Comparison of ENCODE assay signal across 21 cellular contexts in the genomic region with DNA sequence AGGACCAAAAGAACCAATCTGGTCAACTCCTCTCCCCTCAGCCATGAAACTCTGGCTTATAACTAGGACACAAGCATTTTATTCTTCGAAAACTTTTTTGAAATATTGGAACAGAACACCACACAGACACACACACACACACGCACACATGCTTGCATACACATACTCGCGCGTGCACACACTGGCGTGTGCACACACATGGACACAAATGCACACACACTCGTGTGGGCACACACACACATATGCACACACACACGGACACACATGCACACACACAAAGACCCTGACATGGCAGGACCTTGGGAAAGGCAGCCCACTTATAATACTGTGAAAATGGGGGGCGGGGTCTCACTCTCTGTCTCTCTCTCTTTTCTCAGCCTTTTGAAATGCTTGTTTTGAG.
DNase-seq lines count a peak whose midpoint lies in the region; FAIRE-seq and TF ChIP-seq lines count a peak whose summit lies in the region.
"Had no signal": no experiment of that assay in that cellular context is flagged by ENCODE, and none has a peak within 500 bp of the region (broad histone marks: within the 10 kb centered on the region; RNA-seq: fewer than 3 reads in every experiment).

No MANE protein-coding gene starts in this region.

- H2BK12ac ChIP-seq in neuronal stem cell (ENCODE audit: low read length), result peak overlapping the region; percentile 35

- H3K4me3 Mint-ChIP-seq in activated CD4-positive, alpha-beta memory T cell treated with anti-CD3 and anti-CD28 coated beads, Interleukin-2, amount 10 ng/mL, durations not matched to agents 7 days and 5 days, result no peak overlapping the region
- no peak overlapping the region for H3K4me3 Mint-ChIP-seq in activated CD4-positive, alpha-beta memory T cell treated with anti-CD3 and anti-CD28 coated beads for 36 hours
- H3K4me3 Mint-ChIP-seq in CD8-positive, alpha-beta memory T cell, result peak overlapping the region in 4 of 7 donors; percentile 1 to 38 (median 22)
- H3K4me3 Mint-ChIP-seq in astrocyte (ENCODE audit: unreplicated experiment), result no peak overlapping the region
- H3K4me3 Mint-ChIP-seq: GM23338 had no signal

- H3K9me3 Mint-ChIP-seq in activated CD4-positive, alpha-beta memory T cell treated with anti-CD3 and anti-CD28 coated beads, Interleukin-2, amount 10 ng/mL, durations not matched to agents 7 days and 5 days, result no peaks in the 10 kb centered on the region
- H3K9me3 Mint-ChIP-seq in activated CD4-positive, alpha-beta memory T cell treated with anti-CD3 and anti-CD28 coated beads for 36 hours, result no peaks in the 10 kb centered on the region
- no peaks in the 10 kb centered on the region for H3K9me3 Mint-ChIP-seq in CD8-positive, alpha-beta memory T cell
- H3K9me3 Mint-ChIP-seq in astrocyte (ENCODE audit: unreplicated experiment), result peaks cover 4% of the 10 kb centered on the region
- H3K9me3 Mint-ChIP-seq: GM23338 had no signal

- intact Hi-C loops in activated CD4-positive, alpha-beta memory T cell treated with anti-CD3 and anti-CD28 coated beads for 36 hours (cut with micrococcal nuclease), result no loop called here
- intact Hi-C loops in ascending aorta (cut with DNase I), result no loop called here

- no peaks in the 10 kb centered on the region for H3K36me3 ChIP-seq in CD8-positive, alpha-beta memory T cell (ENCODE audit: insufficient read depth, low read length)
- H3K36me3 ChIP-seq in astrocyte (ENCODE audit: insufficient read depth, low read length) (no peaks in the 10 kb centered on the region), neuronal stem cell (replicated peaks in 1 of 2; ENCODE audit: control insufficient read depth in 2 of 2, insufficient read depth in 2 of 2, low read length in 2 of 2) (no peaks in the 10 kb centered on the region), ascending aorta (no peaks in the 10 kb centered on the region)
- H3K36me3 ChIP-seq: BLaER1 treated with 17β-estradiol and CSF1 and Interleukin-3, amounts not matched to agents 10 nM and 100 nM had no signal

- no peak overlapping the region for H4K8ac ChIP-seq in neuronal stem cell (ENCODE audit: low read depth, low read length)

- no peaks in the 10 kb centered on the region for H3K27me3 ChIP-seq in CD8-positive, alpha-beta memory T cell (ENCODE audit: insufficient read depth, low read length, poor library complexity, severe bottlenecking)
- H3K27me3 ChIP-seq in astrocyte (ENCODE audit: insufficient read depth, low read length) (peaks cover 12% of the 10 kb centered on the region), neuronal stem cell (ENCODE audit: control insufficient read depth in 3 of 3, insufficient read depth in 3 of 3, low read depth in 1 of 3, low read length in 3 of 3) (peaks cover 0 to 6% (median 0%) of the 10 kb centered on the region in 3 experiments), ascending aorta (no peaks in the 10 kb centered on the region)
- H3K27me3 ChIP-seq: BLaER1 treated with 17β-estradiol and CSF1 and Interleukin-3, amounts not matched to agents 10 nM and 100 nM had no signal

- CTCF ChIA-PET in activated CD4-positive, alpha-beta memory T cell treated with anti-CD3 and anti-CD28 coated beads, Interleukin-2, amount 10 ng/mL, durations not matched to agents 7 days and 5 days (lab: Charles Lee), result no interaction called here
- CTCF ChIA-PET in activated CD4-positive, alpha-beta memory T cell treated with anti-CD3 and anti-CD28 coated beads for 36 hours (lab: Charles Lee), result no interaction called here
- CTCF ChIA-PET in CD8-positive, alpha-beta memory T cell (lab: Charles Lee), result interaction anchor here (1.4 kb wide), 1 partner anchor 14 kb away, joined by 6 read pairs; no protein-coding TSS in a partner anchor

- H3K4ac ChIP-seq in neuronal stem cell (ENCODE audit: low read length), result no peak overlapping the region

- peaks cover 16% of the 10 kb centered on the region for H3K27me3 Mint-ChIP-seq in activated CD4-positive, alpha-beta memory T cell treated with anti-CD3 and anti-CD28 coated beads, Interleukin-2, amount 10 ng/mL, durations not matched to agents 7 days and 5 days
- H3K27me3 Mint-ChIP-seq in activated CD4-positive, alpha-beta memory T cell treated with anti-CD3 and anti-CD28 coated beads for 36 hours, result no peaks in the 10 kb centered on the region
- H3K27me3 Mint-ChIP-seq in CD8-positive, alpha-beta memory T cell, result peaks cover 6 to 15% of the 10 kb centered on the region in 2 donors
- peaks cover 40% of the 10 kb centered on the region for H3K27me3 Mint-ChIP-seq in astrocyte (ENCODE audit: low read depth, unreplicated experiment)

- no peak overlapping the region for H2AK5ac ChIP-seq in neuronal stem cell (ENCODE audit: low read depth, low read length)

- no peak overlapping the region for H2BK5ac ChIP-seq in neuronal stem cell (ENCODE audit: low read length)

- H2BK120ac ChIP-seq in neuronal stem cell (ENCODE audit: low read depth, low read length), result no peak overlapping the region

- H3K4me2 ChIP-seq in astrocyte (ENCODE audit: low read length) (no peak overlapping the region), neuronal stem cell (ENCODE audit: insufficient read depth, low read length, poor library complexity, severe bottlenecking) (no peak overlapping the region)
- H3K4me2 ChIP-seq: BLaER1 treated with 17β-estradiol and CSF1 and Interleukin-3, amounts not matched to agents 10 nM and 100 nM; GM23338 had no signal

- POLR2A ChIA-PET in activated CD4-positive, alpha-beta memory T cell treated with anti-CD3 and anti-CD28 coated beads, Interleukin-2, amount 10 ng/mL, durations not matched to agents 7 days and 5 days (lab: Charles Lee), result no interaction called here
- POLR2A ChIA-PET in activated CD4-positive, alpha-beta memory T cell treated with anti-CD3 and anti-CD28 coated beads for 36 hours (lab: Charles Lee), result no interaction called here
- POLR2A ChIA-PET in CD8-positive, alpha-beta memory T cell (lab: Charles Lee), result interaction anchor here (1.1 to 1.5 kb wide), 2 partner anchors 16 to 24 kb away, joined by 4 to 5 read pairs; no protein-coding TSS in a partner anchor

- no peak overlapping the region for H3K4me3 ChIP-seq in CD8-positive, alpha-beta memory T cell (ENCODE audit: low read length)
- H3K4me3 ChIP-seq in astrocyte (ENCODE audit: insufficient read depth, low read depth, low read length) (no peak overlapping the region), neuronal stem cell (ENCODE audit: low read length in 2 of 2) (peak overlapping the region in 1 of 2 donors; percentile 69), ascending aorta (no peak overlapping the region)
- H3K4me3 ChIP-seq: BLaER1 treated with 17β-estradiol and CSF1 and Interleukin-3, amounts not matched to agents 10 nM and 100 nM; GM23338; SK-N-MC had no signal

- H3K18ac ChIP-seq in neuronal stem cell (ENCODE audit: low read length), result no peak overlapping the region

- H3K36me3 Mint-ChIP-seq in activated CD4-positive, alpha-beta memory T cell treated with anti-CD3 and anti-CD28 coated beads, Interleukin-2, amount 10 ng/mL, durations not matched to agents 7 days and 5 days (ENCODE audit: low read depth), result no peaks in the 10 kb centered on the region
- H3K36me3 Mint-ChIP-seq in activated CD4-positive, alpha-beta memory T cell treated with anti-CD3 and anti-CD28 coated beads for 36 hours, result no peaks in the 10 kb centered on the region
- no peaks in the 10 kb centered on the region for H3K36me3 Mint-ChIP-seq in CD8-positive, alpha-beta memory T cell
- H3K36me3 Mint-ChIP-seq in astrocyte (ENCODE audit: low read depth, unreplicated experiment), result peaks cover 2% of the 10 kb centered on the region
- H3K36me3 Mint-ChIP-seq: CD4-positive, alpha-beta memory T cell had no signal

- H3K14ac ChIP-seq in neuronal stem cell (ENCODE audit: low read length), result peak overlapping the region; percentile 89

- peak overlapping the region; percentile 37 for H3K27ac Mint-ChIP-seq in activated CD4-positive, alpha-beta memory T cell treated with anti-CD3 and anti-CD28 coated beads, Interleukin-2, amount 10 ng/mL, durations not matched to agents 7 days and 5 days
- H3K27ac Mint-ChIP-seq in activated CD4-positive, alpha-beta memory T cell treated with anti-CD3 and anti-CD28 coated beads for 36 hours, result no peak overlapping the region
- H3K27ac Mint-ChIP-seq in CD8-positive, alpha-beta memory T cell, result peak overlapping the region in 1 of 8 donors; percentile 9
- peak overlapping the region; percentile 16 for H3K27ac Mint-ChIP-seq in astrocyte (ENCODE audit: unreplicated experiment)
- H3K27ac Mint-ChIP-seq: GM23338 had no signal

- peaks cover 15% of the 10 kb centered on the region for H3K4me1 Mint-ChIP-seq in activated CD4-positive, alpha-beta memory T cell treated with anti-CD3 and anti-CD28 coated beads, Interleukin-2, amount 10 ng/mL, durations not matched to agents 7 days and 5 days
- H3K4me1 Mint-ChIP-seq in activated CD4-positive, alpha-beta memory T cell treated with anti-CD3 and anti-CD28 coated beads for 36 hours (ENCODE audit: low read depth), result peaks cover 6% of the 10 kb centered on the region
- H3K4me1 Mint-ChIP-seq in CD8-positive, alpha-beta memory T cell, result peaks cover 22 to 54% (median 30%) of the 10 kb centered on the region in 3 donors
- peaks cover 6% of the 10 kb centered on the region for H3K4me1 Mint-ChIP-seq in astrocyte (ENCODE audit: low read depth, unreplicated experiment)
- H3K4me1 Mint-ChIP-seq: GM23338 had no signal

- no CpG with 5 or more reads among the region's 9 CpGs for WGBS in neuronal stem cell (ENCODE audit: extremely low coverage in 2 of 2, insufficient read length in 2 of 2, insufficient replicate concordance in 1 of 2), 2 donors

- no peaks in the 10 kb centered on the region for H4K20me1 ChIP-seq in astrocyte (ENCODE audit: insufficient read depth, low read length)
- H4K20me1 ChIP-seq: BLaER1 treated with 17β-estradiol and CSF1 and Interleukin-3, amounts not matched to agents 10 nM and 100 nM had no signal

- no peak overlapping the region for H2BK15ac ChIP-seq in neuronal stem cell (ENCODE audit: low read length)

- no peaks in the 10 kb centered on the region for H3K79me2 ChIP-seq in astrocyte (ENCODE audit: insufficient read depth, low read length)

- no peak for FAIRE-seq in astrocyte (lab: Jason Lieb, UNC)
- FAIRE-seq: G401.6, GM18507 had no signal

- no peaks in the 10 kb centered on the region for H3K9me3 ChIP-seq in CD8-positive, alpha-beta memory T cell (ENCODE audit: low read length)
- H3K9me3 ChIP-seq in astrocyte (ENCODE audit: insufficient read depth, low read depth, low read length) (no peaks in the 10 kb centered on the region), neuronal stem cell (replicated peaks in 1 of 2; ENCODE audit: control insufficient read depth in 2 of 2, insufficient read depth in 1 of 2, low read depth in 1 of 2, low read length in 2 of 2) (no peaks in the 10 kb centered on the region), ascending aorta (no peaks in the 10 kb centered on the region)
- H3K9me3 ChIP-seq: BLaER1 treated with 17β-estradiol and CSF1 and Interleukin-3, amounts not matched to agents 10 nM and 100 nM had no signal

- no peak overlapping the region for H3K23ac ChIP-seq in neuronal stem cell (ENCODE audit: low read depth, low read length, poor library complexity)

- H3K4me1 ChIP-seq in CD8-positive, alpha-beta memory T cell (ENCODE audit: insufficient read depth, low read length), result peaks cover 7% of the 10 kb centered on the region
- H3K4me1 ChIP-seq in astrocyte (ENCODE audit: insufficient read depth, low read length) (no peaks in the 10 kb centered on the region), neuronal stem cell (ENCODE audit: control insufficient read depth in 2 of 2, insufficient read depth in 1 of 2, low read depth in 1 of 2, low read length in 2 of 2) (peaks cover 0 to 2% of the 10 kb centered on the region in 2 donors), ascending aorta (peaks cover 3 to 15% of the 10 kb centered on the region in 2 donors)

- H3K79me1 ChIP-seq in neuronal stem cell (ENCODE audit: low read depth, low read length), result no peaks in the 10 kb centered on the region

- H3K27ac ChIP-seq in CD8-positive, alpha-beta memory T cell (ENCODE audit: low read depth, low read length), result no peak overlapping the region
- no peak overlapping the region for H3K27ac ChIP-seq in astrocyte (ENCODE audit: low read depth, low read length)
- no peak overlapping the region for H3K27ac ChIP-seq in neuronal stem cell (replicated peaks; ENCODE audit: low read length)
- no peak overlapping the region for H3K27ac ChIP-seq in ascending aorta
- H3K27ac ChIP-seq: BLaER1 treated with 17β-estradiol and CSF1 and Interleukin-3, amounts not matched to agents 10 nM and 100 nM; RWPE1; SK-N-MC had no signal

- no peak overlapping the region for H4K91ac ChIP-seq in neuronal stem cell (ENCODE audit: low read depth, low read length, poor library complexity)

- H3K9ac ChIP-seq in astrocyte (ENCODE audit: low read length) (no peak overlapping the region), neuronal stem cell (ENCODE audit: low read depth, low read length, poor library complexity) (peak overlapping the region; percentile 25)
- H3K9ac ChIP-seq: BLaER1 treated with 17β-estradiol and CSF1 and Interleukin-3, amounts not matched to agents 10 nM and 100 nM had no signal

- TF ChIP-seq CTCF in astrocyte (IDR thresholded peaks at IDR 0.05; ENCODE audit: insufficient read depth, low read depth, low read length) (no peak), ascending aorta (IDR thresholded peaks at IDR 0.05) (no peak)

- DNase-seq in activated CD4-positive, alpha-beta memory T cell treated with anti-CD3 and anti-CD28 coated beads, Interleukin-2, amount 10 ng/mL, durations not matched to agents 7 days and 5 days, result no peak
- DNase-seq in activated CD4-positive, alpha-beta memory T cell treated with anti-CD3 and anti-CD28 coated beads for 36 hours, result no peak
- no peak for DNase-seq in CD8-positive, alpha-beta memory T cell
- no peak for DNase-seq in astrocyte (ENCODE audit: low read depth)
- no peak for DNase-seq in neuronal stem cell (ENCODE audit: low spot score)
- DNase-seq in ascending aorta (ENCODE audit: low spot score in 2 of 2), result no peak
- DNase-seq in NCI-H128 (lab: John Stamatoyannopoulos, UW; ENCODE audit: unreplicated experiment), result no peak
- no peak for DNase-seq in NCI-H345 treated with DMSO at 0.1 percent for 48 hours (lab: John Stamatoyannopoulos, UW; ENCODE audit: unreplicated experiment)
- DNase-seq: 8988T, HCEC 1CT, NCI-H1694 treated with DMSO at 0.1 percent for 48 hours, NCI-H510A treated with DMSO at 0.1 percent for 48 hours, NCI-H748 treated with DMSO at 0.1 percent for 48 hours, SHP77 treated with DMSO at 0.1 percent for 48 hours had no signal

- no peak overlapping the region for H2AFZ ChIP-seq in astrocyte (ENCODE audit: low read depth, low read length)
- H2AFZ ChIP-seq in neuronal stem cell (ENCODE audit: low read length), result no peak overlapping the region
- H2AFZ ChIP-seq: GM23338 had no signal

Comparison
In these comparisons a context has a peak if more than half of its experiments do, and no peak if none do; other contexts are left out.
1. H3K4me3 Mint-ChIP-seq: peak in CD8-positive, alpha-beta memory T cell (4 of 7); none in activated CD4-positive, alpha-beta memory T cell treated with anti-CD3 and anti-CD28 coated beads, Interleukin-2, amount 10 ng/mL, durations not matched to agents 7 days and 5 days (single experiment), activated CD4-positive, alpha-beta memory T cell treated with anti-CD3 and anti-CD28 coated beads for 36 hours (single experiment) and astrocyte (single experiment).